ENCODE assay signal across 17 cellular contexts in the genomic region with DNA sequence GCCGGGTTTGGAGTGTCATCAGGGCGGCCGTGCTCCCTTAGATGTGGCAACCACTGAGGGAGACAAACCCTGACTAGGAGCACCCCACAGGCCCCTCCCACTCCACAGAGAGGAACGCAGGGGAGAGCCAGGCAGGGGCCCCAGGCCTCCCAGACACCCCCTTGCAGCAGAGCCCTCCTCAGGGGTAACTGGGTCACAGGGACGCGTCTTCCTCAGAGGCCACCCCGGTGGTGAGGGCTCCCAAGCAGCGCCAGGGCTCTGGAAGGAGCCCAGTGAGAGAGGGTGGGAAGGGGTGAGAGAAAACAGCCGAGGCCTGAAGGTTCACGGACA. TPM values are rescaled to one million over a fixed set of nuclear protein-coding genes. Genes with fewer than 3 reads are reported as not detected.
DNase-seq lines count a peak whose midpoint lies in the region; ATAC-seq and TF ChIP-seq lines count a peak whose summit lies in the region.
"Had no signal": no experiment of that assay in that cellular context is flagged by ENCODE, and none has a peak within 500 bp of the region (broad histone marks: within the 10 kb centered on the region; RNA-seq: fewer than 3 reads in every experiment).

No MANE protein-coding gene starts in this region.

- no peak for ATAC-seq in right cardiac atrium
- no peak for ATAC-seq in left ventricle myocardium superior
- no peak for ATAC-seq in activated T-cell treated with anti-CD3 and anti-CD28 coated beads, Interleukin-2, amount 50 U/mL, for 4 hours
- no peak for ATAC-seq in left lobe of liver

- intact Hi-C loops in right cardiac atrium (cut with DNase I), result loop anchor here in 1 of 4 donors (5.0 kb wide), 1 partner anchor 282 kb away; no protein-coding TSS in a partner anchor
- intact Hi-C loops in left ventricle myocardium superior (cut with micrococcal nuclease), result no loop called here

- H3K27me3 ChIP-seq in right cardiac atrium (ENCODE audit: control insufficient read depth, insufficient read depth), result no peaks in the 10 kb centered on the region
- H3K27me3 ChIP-seq in GM06990 (replicated peaks; ENCODE audit: control insufficient read depth, insufficient read depth, low read length), result no peaks in the 10 kb centered on the region
- H3K27me3 ChIP-seq in WERI-Rb-1 (ENCODE audit: insufficient read depth, low read depth, severe bottlenecking), result no peaks in the 10 kb centered on the region
- peaks cover 17 to 26% of the 10 kb centered on the region in 2 experiments for H3K27me3 ChIP-seq in mesenchymal stem cell (ENCODE audit: control insufficient read depth in 1 of 2, insufficient read depth in 1 of 2, low read length in 2 of 2)

- H3K18ac ChIP-seq in mesenchymal stem cell (ENCODE audit: low read depth in 1 of 2, low read length in 2 of 2), result no peak overlapping the region

- H2BK5ac ChIP-seq in mesenchymal stem cell (ENCODE audit: low read depth, low read length, poor library complexity, severe bottlenecking), result no peak overlapping the region

- H3K9me3 Mint-ChIP-seq in activated T-cell treated with anti-CD3 and anti-CD28 coated beads, Interleukin-2, amount 50 U/mL, for 4 hours, result no peaks in the 10 kb centered on the region
- H3K9me3 Mint-ChIP-seq: CD4-positive, alpha-beta T cell had no signal

- H3K9me3 ChIP-seq in right cardiac atrium (ENCODE audit: control insufficient read depth, low read length), result no peaks in the 10 kb centered on the region
- H3K9me3 ChIP-seq in WERI-Rb-1 (ENCODE audit: severe bottlenecking), result peaks cover 2% of the 10 kb centered on the region
- H3K9me3 ChIP-seq in mesenchymal stem cell (ENCODE audit: control insufficient read depth, low read length), result no peaks in the 10 kb centered on the region
- H3K9me3 ChIP-seq: Caco-2, HAP-1 had no signal

- no peak overlapping the region for H3K23ac ChIP-seq in mesenchymal stem cell (ENCODE audit: low read length in 2 of 2)

- peaks cover 6% of the 10 kb centered on the region for H3K27me3 Mint-ChIP-seq in activated T-cell treated with anti-CD3 and anti-CD28 coated beads, Interleukin-2, amount 50 U/mL, for 4 hours (ENCODE audit: low read depth)

- H4K91ac ChIP-seq in mesenchymal stem cell (ENCODE audit: low read length), result no peak overlapping the region

- H3K36me3 ChIP-seq in GM06990 (ENCODE audit: control insufficient read depth, insufficient read depth, low read length) (peaks cover 21% of the 10 kb centered on the region), WERI-Rb-1 (peaks cover 60% of the 10 kb centered on the region), mesenchymal stem cell (ENCODE audit: control insufficient read depth in 1 of 2, insufficient read depth in 2 of 2, low read depth in 1 of 2, low read length in 2 of 2) (peaks cover 55 to 64% of the 10 kb centered on the region in 2 experiments)

- no peak overlapping the region for H3K4me2 ChIP-seq in mesenchymal stem cell (ENCODE audit: low read length, poor library complexity, severe bottlenecking)

- H3K4me3 Mint-ChIP-seq in activated T-cell treated with anti-CD3 and anti-CD28 coated beads, Interleukin-2, amount 50 U/mL, for 4 hours, result no peak overlapping the region
- H3K4me3 Mint-ChIP-seq: CD4-positive, alpha-beta T cell had no signal

- H3K4me3 ChIP-seq in right cardiac atrium (ENCODE audit: low read length) (no peak overlapping the region), GM06990 (replicated peaks; ENCODE audit: low read depth, low read length) (no peak overlapping the region), WERI-Rb-1 (ENCODE audit: low read depth, low read length) (no peak overlapping the region), mesenchymal stem cell (ENCODE audit: insufficient read depth in 1 of 2, low read depth in 1 of 2, low read length in 2 of 2) (no peak overlapping the region)
- H3K4me3 ChIP-seq: HAP-1 had no signal

- no peak overlapping the region for H3K4ac ChIP-seq in mesenchymal stem cell (ENCODE audit: low read depth in 1 of 2, low read length in 2 of 2)

- H3K27ac ChIP-seq in right cardiac atrium (ENCODE audit: low read length) (no peak overlapping the region), WERI-Rb-1 (peak overlapping the region; percentile 77), mesenchymal stem cell (ENCODE audit: low read length, poor library complexity, severe bottlenecking) (no peak overlapping the region)
- H3K27ac ChIP-seq: C4-2B, HL-60 had no signal

- no peak overlapping the region for H3K9ac ChIP-seq in mesenchymal stem cell (ENCODE audit: low read length)

- H2AFZ ChIP-seq in mesenchymal stem cell (ENCODE audit: low read depth, low read length), result no peak overlapping the region

- DNase-seq in right cardiac atrium (peak in 2 of 3 donors; percentile 30 to 39), left ventricle myocardium superior (no peak), GM06990 (ENCODE audit: extremely low read depth, insufficient read length) (peak; percentile 4), WERI-Rb-1 (no peak), mesenchymal stem cell (no peak), NCI-H128 (lab: John Stamatoyannopoulos, UW; ENCODE audit: unreplicated experiment) (no peak), left lobe of liver (ENCODE audit: low spot score) (no peak)
- no peak for DNase-seq in activated T-cell treated with anti-CD3 and anti-CD28 coated beads, Interleukin-2, amount 50 U/mL, for 4 hours
- DNase-seq: ACHN; Caco-2; CD4-positive, alpha-beta T cell; GOT3; IMR-90; KBM-7 had no signal

- H3K4me1 ChIP-seq in right cardiac atrium (ENCODE audit: control insufficient read depth, insufficient read depth, low read length) (no peaks in the 10 kb centered on the region), mesenchymal stem cell (ENCODE audit: control insufficient read depth, insufficient read depth, low read depth, low read length) (peaks cover 20% of the 10 kb centered on the region)
- H3K4me1 ChIP-seq: HAP-1 had no signal

- TF ChIP-seq CTCF in GM06990 (IDR thresholded peaks at IDR 0.05; ENCODE audit: insufficient read depth, low read length, poor library complexity, severe bottlenecking) (no peak), WERI-Rb-1 (IDR thresholded peaks at IDR 0.05; ENCODE audit: low read depth, low read length) (no peak)

- no peaks in the 10 kb centered on the region for H3K79me1 ChIP-seq in mesenchymal stem cell (replicated peaks; ENCODE audit: low read length, poor library complexity, severe bottlenecking)

- H2BK12ac ChIP-seq in mesenchymal stem cell (ENCODE audit: low read length in 2 of 2), result no peak overlapping the region

- no peak overlapping the region for H3K14ac ChIP-seq in mesenchymal stem cell (ENCODE audit: low read length in 2 of 2)

- no peak overlapping the region for H4K8ac ChIP-seq in mesenchymal stem cell (ENCODE audit: low read length)

- 79% methylated on average over 10 of the region's 10 CpGs for WGBS in right cardiac atrium
- 89% methylated on average over 10 of the region's 10 CpGs for WGBS in mesenchymal stem cell

- peak overlapping the region; percentile 19 for H2BK15ac ChIP-seq in mesenchymal stem cell (ENCODE audit: low read depth, poor library complexity, severe bottlenecking)

- no peaks in the 10 kb centered on the region for H3K4me1 Mint-ChIP-seq in activated T-cell treated with anti-CD3 and anti-CD28 coated beads, Interleukin-2, amount 50 U/mL, for 4 hours (ENCODE audit: low read depth)

- no peak overlapping the region for H2BK120ac ChIP-seq in mesenchymal stem cell (ENCODE audit: low read depth, low read length)

- no peak overlapping the region for H2AK5ac ChIP-seq in mesenchymal stem cell (ENCODE audit: low read length, severe bottlenecking)

- H3K36me3 Mint-ChIP-seq in activated T-cell treated with anti-CD3 and anti-CD28 coated beads, Interleukin-2, amount 50 U/mL, for 4 hours (ENCODE audit: insufficient read depth), result peaks cover 10% of the 10 kb centered on the region

RNA-seq across cellular contexts. Expression of gene FSCN2, which starts 11.4 kb away (rescaled TPM):
- total RNA-seq in right cardiac atrium, result under 1 TPM; 0.45 to 0.63 (median 0.53) TPM
- polyA plus RNA-seq in right cardiac atrium, result 0.48 TPM
- total RNA-seq in left ventricle myocardium superior, result 0.50 TPM
- polyA plus RNA-seq in mesenchymal stem cell (2013, experiment 1 of 2), result 0.23 TPM
- polyA plus RNA-seq in mesenchymal stem cell (2013, experiment 2 of 2), result 0.15 TPM
- under 1 TPM in 2 of 3 donors, not detected in 1; 0.33 to 0.58 TPM for total RNA-seq in activated T-cell treated with anti-CD3 and anti-CD28 coated beads, Interleukin-2, amount 50 U/mL, for 4 hours
- 0.18 TPM for total RNA-seq in left lobe of liver

RNA-seq across cellular contexts. Expression of gene FAAP100, which starts 12.6 kb away (rescaled TPM):
- total RNA-seq in right cardiac atrium (10 to 100 TPM; 12.0 to 15.3 (median 13.5) TPM), left ventricle myocardium superior (15.4 TPM), left lobe of liver (18.9 TPM)
- 13.0 TPM for polyA plus RNA-seq in right cardiac atrium
- 10.1 TPM for polyA plus RNA-seq in mesenchymal stem cell (2013, experiment 1 of 2)
- polyA plus RNA-seq in mesenchymal stem cell (2013, experiment 2 of 2), result 10.3 TPM
- total RNA-seq in activated T-cell treated with anti-CD3 and anti-CD28 coated beads, Interleukin-2, amount 50 U/mL, for 4 hours, result 10 to 100 TPM; 59.3 to 63.3 (median 61.6) TPM

RNA-seq across cellular contexts. Expression of gene ACTG1, which starts 26.9 kb away (rescaled TPM):
- total RNA-seq in right cardiac atrium (100 to 1,000 TPM; 347 to 772 (median 510) TPM), left ventricle myocardium superior (357 TPM), left lobe of liver (264 TPM)
- polyA plus RNA-seq in right cardiac atrium, result 410 TPM
- polyA plus RNA-seq in mesenchymal stem cell (2013, experiment 1 of 2), result 7,126 TPM
- polyA plus RNA-seq in mesenchymal stem cell (2013, experiment 2 of 2), result 6,723 TPM
- total RNA-seq in activated T-cell treated with anti-CD3 and anti-CD28 coated beads, Interleukin-2, amount 50 U/mL, for 4 hours, result 1,000 to 10,000 TPM; 3,953 to 4,676 (median 4,016) TPM

Comparison
In these comparisons a context has a peak if more than half of its experiments do, and no peak if none do; other contexts are left out.
1. DNase-seq: peak in right cardiac atrium (2 of 3) and GM06990 (single experiment); none in left ventricle myocardium superior (single experiment), WERI-Rb-1 (single experiment), mesenchymal stem cell (single experiment), NCI-H128 (single experiment), activated T-cell treated with anti-CD3 and anti-CD28 coated beads, Interleukin-2, amount 50 U/mL, for 4 hours (single experiment) and left lobe of liver (single experiment).
2. RNA of gene ACTG1, which starts 26.9 kb away (total RNA-seq): 3,953 to 4,676 TPM in activated T-cell treated with anti-CD3 and anti-CD28 coated beads, Interleukin-2, amount 50 U/mL, for 4 hours; 347 to 772 TPM in right cardiac atrium, 357 TPM in left ventricle myocardium superior (single experiment) and 264 TPM in left lobe of liver (single experiment); every median in the first group is over 4 times any median in the second.